ENCODE assay signal across 20 cellular contexts in genomic region chrX:72108666-72109065, GRCh38. TPM values are rescaled to one million over a fixed set of nuclear protein-coding genes. Genes with fewer than 3 reads are reported as not detected.
"Had no signal": no experiment of that assay in that cellular context is flagged by ENCODE, and none has a peak within 500 bp of the region (broad histone marks: within the 10 kb centered on the region; RNA-seq: fewer than 3 reads in every experiment).

No MANE protein-coding gene starts in this region.

- H3K4me1 ChIP-seq: ascending aorta, body of pancreas had no signal

- H3K36me3 Mint-ChIP-seq: activated CD4-positive, alpha-beta memory T cell treated with anti-CD3 and anti-CD28 coated beads for 36 hours; activated naive CD8-positive, alpha-beta T cell treated with anti-CD3 and anti-CD28 coated beads, Interleukin-2, amount 10 ng/mL, durations not matched to agents 7 days and 5 days; T-cell had no signal

- H3K36me3 ChIP-seq: ascending aorta had no signal

- H3K27me3 ChIP-seq: ascending aorta, body of pancreas had no signal

- H3K9me3 Mint-ChIP-seq: activated CD4-positive, alpha-beta memory T cell treated with anti-CD3 and anti-CD28 coated beads for 36 hours; activated CD4-positive, alpha-beta T cell treated with anti-CD3 and anti-CD28 coated beads, Interleukin-2, amount 10 ng/mL, durations not matched to agents 7 days and 5 days; activated naive CD8-positive, alpha-beta T cell treated with anti-CD3 and anti-CD28 coated beads, Interleukin-2, amount 10 ng/mL, durations not matched to agents 7 days and 5 days; activated T-cell treated with anti-CD3 and anti-CD28 coated beads, Interleukin-2, amount 50 U/mL, for 4 hours; T-cell had no signal

- H3K27me3 Mint-ChIP-seq: activated CD4-positive, alpha-beta memory T cell treated with anti-CD3 and anti-CD28 coated beads for 36 hours had no signal

- DNase-seq: activated CD4-positive, alpha-beta memory T cell treated with anti-CD3 and anti-CD28 coated beads for 36 hours; activated CD4-positive, alpha-beta T cell treated with anti-CD3 and anti-CD28 coated beads, Interleukin-2, amount 10 ng/mL, durations not matched to agents 7 days and 5 days; activated CD4-positive, CD25-positive, alpha-beta regulatory T cell; activated effector memory CD4-positive, alpha-beta T cell treated with anti-CD3 and anti-CD28 coated beads, Interleukin-2, amount 50 U/mL, for 16 hours; activated naive CD4-positive, alpha-beta T cell treated with Interleukin-2 at 50 U/mL for 16 hours; activated naive CD8-positive, alpha-beta T cell treated with anti-CD3 and anti-CD28 coated beads, Interleukin-2, amount 10 ng/mL, durations not matched to agents 7 days and 5 days; activated T-cell treated with anti-CD3 and anti-CD28 coated beads, Interleukin-2, amount 50 U/mL, for 4 hours; body of pancreas; KG1; NCI-H1048; NCI-H146; NCI-H187 treated with DMSO at 0.1 percent for 48 hours; NCI-H2081 treated with DMSO at 0.1 percent for 48 hours; NCI-H446; NCI-H524; SIG-M5; T-cell had no signal

- H3K27ac ChIP-seq: ascending aorta, body of pancreas, VCaP had no signal

- H3K27ac Mint-ChIP-seq: activated CD4-positive, alpha-beta memory T cell treated with anti-CD3 and anti-CD28 coated beads for 36 hours; activated CD4-positive, alpha-beta T cell treated with anti-CD3 and anti-CD28 coated beads, Interleukin-2, amount 10 ng/mL, durations not matched to agents 7 days and 5 days; activated naive CD8-positive, alpha-beta T cell treated with anti-CD3 and anti-CD28 coated beads, Interleukin-2, amount 10 ng/mL, durations not matched to agents 7 days and 5 days had no signal

- H3K4me3 Mint-ChIP-seq: activated CD4-positive, alpha-beta memory T cell treated with anti-CD3 and anti-CD28 coated beads for 36 hours; activated CD4-positive, alpha-beta T cell treated with anti-CD3 and anti-CD28 coated beads, Interleukin-2, amount 10 ng/mL, durations not matched to agents 7 days and 5 days; activated naive CD8-positive, alpha-beta T cell treated with anti-CD3 and anti-CD28 coated beads, Interleukin-2, amount 10 ng/mL, durations not matched to agents 7 days and 5 days; activated T-cell treated with anti-CD3 and anti-CD28 coated beads, Interleukin-2, amount 50 U/mL, for 4 hours; T-cell had no signal

- H3K4me3 ChIP-seq: ascending aorta, body of pancreas had no signal

- H3K9me3 ChIP-seq: ascending aorta, body of pancreas had no signal

RNA-seq across cellular contexts. Expression of gene RTL5, which starts 23.0 kb away (rescaled TPM):
- total RNA-seq: bronchial epithelial cell had no signal
